ENCODE assay signal across 38 cellular contexts in genomic region chr18:47209166-47209565, GRCh38. TPM values are rescaled to one million over a fixed set of nuclear protein-coding genes. Genes with fewer than 3 reads are reported as not detected.
"Had no signal": no experiment of that assay in that cellular context is flagged by ENCODE, and none has a peak within 500 bp of the region (broad histone marks: within the 10 kb centered on the region; RNA-seq: fewer than 3 reads in every experiment).

No MANE protein-coding gene starts in this region.

- H3K36me3 ChIP-seq: gastroesophageal sphincter, neutrophil, right lobe of liver, stomach, thyroid gland, upper lobe of left lung, vagina had no signal

- H3K36me3 Mint-ChIP-seq: activated naive CD4-positive, alpha-beta T cell treated with anti-CD3 and anti-CD28 coated beads, Interleukin-2, amount 50 U/mL, for 72 hours; stimulated activated memory B cell treated with anti-CD40 and anti-IgM and Interleukin-4, amounts not matched to agents 10 μg/mL and 1 μg/mL and 100 μg/mL, for 72 hours had no signal

- H3K9me3 ChIP-seq: body of pancreas, gastroesophageal sphincter, neutrophil, right lobe of liver, stomach, thyroid gland, upper lobe of left lung, vagina had no signal

- ATAC-seq: activated CD4-positive, CD25-positive, alpha-beta regulatory T cell treated with anti-CD3 and anti-CD28 coated beads, Interleukin-2, amount 50 U/mL, for 24 hours; activated naive CD4-positive, alpha-beta T cell treated with anti-CD3 and anti-CD28 coated beads, Interleukin-2, amount 50 U/mL, for 72 hours; activated T-cell treated with anti-CD3 and anti-CD28 coated beads, Interleukin-2, amount 50 U/mL, for 4 hours; body of pancreas; effector memory CD8-positive, alpha-beta T cell; gastroesophageal sphincter; left cardiac atrium; left ventricle myocardium superior; right lobe of liver; stimulated activated memory B cell treated with anti-CD40 and anti-IgM and Interleukin-4, amounts not matched to agents 10 μg/mL and 1 μg/mL and 100 μg/mL, for 72 hours had no signal

- H3K4me2 ChIP-seq: hepatocyte had no signal

- H3K4me1 ChIP-seq: body of pancreas, gastroesophageal sphincter, right lobe of liver, stomach, thyroid gland, upper lobe of left lung, vagina had no signal

- H3K4me1 Mint-ChIP-seq: activated CD4-positive, alpha-beta memory T cell treated with anti-CD3 and anti-CD28 coated beads, Interleukin-2, amount 10 ng/mL, durations not matched to agents 7 days and 5 days; activated CD4-positive, alpha-beta T cell treated with anti-CD3 and anti-CD28 coated beads, Interleukin-2, amount 10 ng/mL, durations not matched to agents 7 days and 5 days; nephron; stimulated activated memory B cell treated with anti-CD40 and anti-IgM and Interleukin-4, amounts not matched to agents 10 μg/mL and 1 μg/mL and 100 μg/mL, for 72 hours had no signal

- H3K27ac ChIP-seq: body of pancreas, coronary artery, dorsolateral prefrontal cortex, gastroesophageal sphincter, hepatocyte, neutrophil, right lobe of liver, stomach, thyroid gland, upper lobe of left lung, vagina, VCaP had no signal

- H2AFZ ChIP-seq: hepatocyte had no signal

- H3K27ac Mint-ChIP-seq: activated CD4-positive, alpha-beta memory T cell treated with anti-CD3 and anti-CD28 coated beads, Interleukin-2, amount 10 ng/mL, durations not matched to agents 7 days and 5 days; activated CD4-positive, alpha-beta T cell treated with anti-CD3 and anti-CD28 coated beads, Interleukin-2, amount 10 ng/mL, durations not matched to agents 7 days and 5 days; activated naive CD4-positive, alpha-beta T cell treated with anti-CD3 and anti-CD28 coated beads, Interleukin-2, amount 50 U/mL, for 72 hours; activated T-helper 2 cell treated with anti-CD3 and anti-CD28 coated beads, Interferon-gamma antibody, Interleukin-2, Interleukin-4, amounts not matched to agents 10 μg/mL and 5 μg/mL and 100 μg/mL, durations not matched to agents 14 hours and 24 hours and 36 hours; effector memory CD8-positive, alpha-beta T cell; nephron; stimulated activated memory B cell treated with anti-CD40 and anti-IgM and Interleukin-4, amounts not matched to agents 10 μg/mL and 1 μg/mL and 100 μg/mL, for 72 hours; T-helper 2 cell treated with Interferon-gamma antibody and Interleukin-4, amounts not matched to agents 5 μg/mL and 100 μg/mL, for 36 hours had no signal

- H3K9me3 Mint-ChIP-seq: activated CD4-positive, alpha-beta memory T cell treated with anti-CD3 and anti-CD28 coated beads, Interleukin-2, amount 10 ng/mL, durations not matched to agents 7 days and 5 days; activated CD4-positive, alpha-beta T cell treated with anti-CD3 and anti-CD28 coated beads, Interleukin-2, amount 10 ng/mL, durations not matched to agents 7 days and 5 days; activated naive CD4-positive, alpha-beta T cell treated with anti-CD3 and anti-CD28 coated beads, Interleukin-2, amount 50 U/mL, for 72 hours; activated T-cell treated with anti-CD3 and anti-CD28 coated beads, Interleukin-2, amount 50 U/mL, for 4 hours; activated T-helper 2 cell treated with anti-CD3 and anti-CD28 coated beads, Interferon-gamma antibody, Interleukin-2, Interleukin-4, amounts not matched to agents 10 μg/mL and 5 μg/mL and 100 μg/mL, durations not matched to agents 14 hours and 24 hours and 36 hours; effector memory CD8-positive, alpha-beta T cell; nephron; stimulated activated memory B cell treated with anti-CD40 and anti-IgM and Interleukin-4, amounts not matched to agents 10 μg/mL and 1 μg/mL and 100 μg/mL, for 72 hours; T-helper 2 cell treated with Interferon-gamma antibody and Interleukin-4, amounts not matched to agents 5 μg/mL and 100 μg/mL, for 36 hours had no signal

- H3K27me3 ChIP-seq: body of pancreas, thyroid gland, upper lobe of left lung, vagina had no signal

- DNase-seq: activated CD4-positive, alpha-beta memory T cell treated with anti-CD3 and anti-CD28 coated beads, Interleukin-2, amount 10 ng/mL, durations not matched to agents 7 days and 5 days; activated CD4-positive, alpha-beta T cell treated with anti-CD3 and anti-CD28 coated beads, Interleukin-2, amount 10 ng/mL, durations not matched to agents 7 days and 5 days; activated naive CD4-positive, alpha-beta T cell; activated T-cell treated with anti-CD3 and anti-CD28 coated beads, Interleukin-2, amount 50 U/mL, for 4 hours; aorta; body of pancreas; dorsolateral prefrontal cortex; effector memory CD8-positive, alpha-beta T cell; erythroblast; islet precursor cell; left cardiac atrium; left ventricle myocardium superior; right lobe of liver; small intestine; stimulated activated CD4-positive, alpha-beta T cell treated with anti-CD3 and anti-CD28 coated beads, Interleukin-1b, Interleukin-23, amount 100 ng/mL, for 48 hours; stimulated activated CD4-positive, alpha-beta T cell treated with anti-CD3 and anti-CD28 coated beads, Interleukin-4, amount 100 ng/mL, for 4 hours; stimulated activated CD8-positive, alpha-beta memory T cell treated with anti-CD3 and anti-CD28 coated beads, Interleukin-4, amount 100 ng/mL, for 48 hours; stomach; thyroid gland; upper lobe of left lung had no signal

- H3K4me3 Mint-ChIP-seq: activated CD4-positive, alpha-beta memory T cell treated with anti-CD3 and anti-CD28 coated beads, Interleukin-2, amount 10 ng/mL, durations not matched to agents 7 days and 5 days; activated CD4-positive, alpha-beta T cell treated with anti-CD3 and anti-CD28 coated beads, Interleukin-2, amount 10 ng/mL, durations not matched to agents 7 days and 5 days; activated T-cell treated with anti-CD3 and anti-CD28 coated beads, Interleukin-2, amount 50 U/mL, for 4 hours; effector memory CD8-positive, alpha-beta T cell; nephron; stimulated activated memory B cell treated with anti-CD40 and anti-IgM and Interleukin-4, amounts not matched to agents 10 μg/mL and 1 μg/mL and 100 μg/mL, for 72 hours; T-helper 2 cell treated with Interferon-gamma antibody and Interleukin-4, amounts not matched to agents 5 μg/mL and 100 μg/mL, for 36 hours had no signal

- H3K79me2 ChIP-seq: hepatocyte had no signal

- H3K4me3 ChIP-seq: body of pancreas, coronary artery, dorsolateral prefrontal cortex, gastroesophageal sphincter, hepatocyte, right lobe of liver, stomach, thyroid gland, upper lobe of left lung, vagina had no signal

RNA-seq across cellular contexts. Expression of gene SKOR2, which starts 42.3 kb away (rescaled TPM):
- total RNA-seq: activated CD4-positive, alpha-beta memory T cell treated with anti-CD3 and anti-CD28 coated beads, Interleukin-2, amount 10 ng/mL, durations not matched to agents 7 days and 5 days; activated CD4-positive, alpha-beta T cell treated with anti-CD3 and anti-CD28 coated beads, Interleukin-2, amount 10 ng/mL, durations not matched to agents 7 days and 5 days; activated naive CD4-positive, alpha-beta T cell treated with anti-CD3 and anti-CD28 coated beads, Interleukin-2, amount 50 U/mL, for 72 hours; activated T-cell treated with anti-CD3 and anti-CD28 coated beads, Interleukin-2, amount 50 U/mL, for 4 hours; activated T-helper 2 cell treated with anti-CD3 and anti-CD28 coated beads, Interferon-gamma antibody, Interleukin-2, Interleukin-4, amounts not matched to agents 10 μg/mL and 5 μg/mL and 100 μg/mL, durations not matched to agents 14 hours and 24 hours and 36 hours; aorta; body of pancreas; cardiac septum; fibroblast of villous mesenchyme; gastroesophageal sphincter; hepatocyte; left cardiac atrium; left ventricle myocardium superior; lung microvascular endothelial cell; mucosa of gallbladder; osteocyte; posterior vena cava; right lobe of liver; stomach; thyroid gland; upper lobe of left lung; vagina had no signal
- polyA plus RNA-seq: aorta, hepatocyte, small intestine, stomach had no signal
